ENCODE assay signal across 10 cellular contexts in genomic region chr19:15421726-15422260, GRCh38. TPM values are rescaled to one million over a fixed set of nuclear protein-coding genes. Genes with fewer than 3 reads are reported as not detected.
DNase-seq lines count a peak whose midpoint lies in the region; ATAC-seq and TF ChIP-seq lines count a peak whose summit lies in the region.
"Had no signal": no experiment of that assay in that cellular context is flagged by ENCODE, and none has a peak within 500 bp of the region (broad histone marks: within the 10 kb centered on the region; RNA-seq: fewer than 3 reads in every experiment).

No MANE protein-coding gene starts in this region.

- DNase-seq in NCI-H1105 treated with DMSO at 0.1 percent for 48 hours (lab: John Stamatoyannopoulos, UW) (peak; percentile 34), head of caudate nucleus (peak; percentile 70 to 95 (median 86)), progenitor cell of endocrine pancreas (ENCODE audit: low spot score, unreplicated experiment) (no peak), coronary artery (ENCODE audit: low spot score) (no peak), posterior vena cava (ENCODE audit: low spot score) (no peak)
- DNase-seq: activated CD4-positive, alpha-beta T cell treated with anti-CD3 and anti-CD28 coated beads for 36 hours; small intestine; stimulated activated naive B cell treated with anti-CD40 and anti-IgM and Interleukin-4, amounts not matched to agents 10 μg/mL and 1 μg/mL and 100 μg/mL, for 72 hours had no signal

- H3K27ac Mint-ChIP-seq in progenitor cell of endocrine pancreas = peak overlapping the region; percentile 33
- H3K27ac Mint-ChIP-seq: activated CD4-positive, alpha-beta T cell treated with anti-CD3 and anti-CD28 coated beads for 36 hours; activated naive CD4-positive, alpha-beta T cell treated with anti-CD3 and anti-CD28 coated beads, Interleukin-2, amount 50 U/mL, for 24 hours; stimulated activated naive B cell treated with anti-CD40 and anti-IgM and Interleukin-4, amounts not matched to agents 10 μg/mL and 1 μg/mL and 100 μg/mL, for 72 hours had no signal

- no peak overlapping the region for H3K4me3 ChIP-seq in coronary artery

- H3K9me3 Mint-ChIP-seq in progenitor cell of endocrine pancreas (ENCODE audit: low read depth) = no peaks in the 10 kb centered on the region
- H3K9me3 Mint-ChIP-seq: activated naive CD4-positive, alpha-beta T cell treated with anti-CD3 and anti-CD28 coated beads, Interleukin-2, amount 50 U/mL, for 24 hours had no signal

- no peaks in the 10 kb centered on the region for H3K27me3 Mint-ChIP-seq in progenitor cell of endocrine pancreas
- H3K27me3 Mint-ChIP-seq: activated CD4-positive, alpha-beta T cell treated with anti-CD3 and anti-CD28 coated beads for 36 hours; activated naive CD4-positive, alpha-beta T cell treated with anti-CD3 and anti-CD28 coated beads, Interleukin-2, amount 50 U/mL, for 24 hours; stimulated activated naive B cell treated with anti-CD40 and anti-IgM and Interleukin-4, amounts not matched to agents 10 μg/mL and 1 μg/mL and 100 μg/mL, for 72 hours had no signal

- ATAC-seq in HG03039 (IDR thresholded peaks at IDR 0.05; ENCODE audit: unreplicated experiment) = no peak
- ATAC-seq: activated CD4-positive, alpha-beta T cell treated with anti-CD3 and anti-CD28 coated beads for 36 hours; stimulated activated naive B cell treated with anti-CD40 and anti-IgM and Interleukin-4, amounts not matched to agents 10 μg/mL and 1 μg/mL and 100 μg/mL, for 72 hours had no signal

- peaks cover 27% of the 10 kb centered on the region for H3K36me3 Mint-ChIP-seq in progenitor cell of endocrine pancreas (ENCODE audit: insufficient read depth)

- intact Hi-C loops in head of caudate nucleus (cut with DNase I) = loop anchor here (10.0 kb wide), 2 partner anchors 133 to 157 kb away; no protein-coding TSS in a partner anchor
- intact Hi-C loops in posterior vena cava (cut with DNase I) = no loop called here

- TF ChIP-seq CTCF in progenitor cell of endocrine pancreas (IDR thresholded peaks at IDR 0.05; ENCODE audit: unreplicated experiment) (no peak), coronary artery (IDR thresholded peaks at IDR 0.05) (no peak)

- H3K4me3 Mint-ChIP-seq in progenitor cell of endocrine pancreas (ENCODE audit: low read depth) = no peak overlapping the region
- H3K4me3 Mint-ChIP-seq: activated CD4-positive, alpha-beta T cell treated with anti-CD3 and anti-CD28 coated beads for 36 hours; activated naive CD4-positive, alpha-beta T cell treated with anti-CD3 and anti-CD28 coated beads, Interleukin-2, amount 50 U/mL, for 24 hours; stimulated activated naive B cell treated with anti-CD40 and anti-IgM and Interleukin-4, amounts not matched to agents 10 μg/mL and 1 μg/mL and 100 μg/mL, for 72 hours had no signal

- peak overlapping the region in 1 of 2 donors; percentile 28 for H3K27ac ChIP-seq in coronary artery

- H3K4me1 Mint-ChIP-seq in progenitor cell of endocrine pancreas (ENCODE audit: low read depth) = peaks cover 10% of the 10 kb centered on the region

RNA-seq across cellular contexts. Expression of gene AKAP8L, which starts 3.0 kb away (rescaled TPM):
- total RNA-seq in progenitor cell of endocrine pancreas = 208 and 228 TPM in 2 replicates
- total RNA-seq in posterior vena cava = 10 to 100 TPM; 52.6 to 65.7 TPM

RNA-seq across cellular contexts. Expression of gene WIZ, which starts 28.0 kb away (rescaled TPM):
- 60.6 and 61.6 TPM in 2 replicates for total RNA-seq in progenitor cell of endocrine pancreas
- 10 to 100 TPM; 33.2 to 44.2 TPM for total RNA-seq in posterior vena cava

RNA-seq across cellular contexts. Expression of gene AKAP8, which starts 42.2 kb away (rescaled TPM):
- 44.0 and 51.9 TPM in 2 replicates for total RNA-seq in progenitor cell of endocrine pancreas
- total RNA-seq in posterior vena cava = 10 to 100 TPM; 24.2 to 33.6 TPM

RNA-seq across cellular contexts. Expression of gene RASAL3, which starts 42.6 kb away (rescaled TPM):
- total RNA-seq in progenitor cell of endocrine pancreas = not detected in 2 replicates
- 1 to 10 TPM; 2.3 to 3.7 TPM for total RNA-seq in posterior vena cava

RNA-seq across cellular contexts. Expression of gene PGLYRP2, which starts 57.5 kb away (rescaled TPM):
- not detected in 2 replicates for total RNA-seq in progenitor cell of endocrine pancreas
- total RNA-seq in posterior vena cava = not detected

Comparison
In these comparisons a context has a peak if more than half of its experiments do, and no peak if none do; other contexts are left out.
1. DNase-seq: peak in NCI-H1105 treated with DMSO at 0.1 percent for 48 hours (single experiment) and head of caudate nucleus (42 of 42); none in progenitor cell of endocrine pancreas (single experiment), coronary artery (single experiment) and posterior vena cava (single experiment).